In genomic region chr7:129950191-129950940, GRCh38 we compare ENCODE assay signal across 9 cellular contexts. TPM values are rescaled to one million over a fixed set of nuclear protein-coding genes. Genes with fewer than 3 reads are reported as not detected.
DNase-seq lines count a peak whose midpoint lies in the region; ATAC-seq, FAIRE-seq and TF ChIP-seq lines count a peak whose summit lies in the region.
"Had no signal": no experiment of that assay in that cellular context is flagged by ENCODE, and none has a peak within 500 bp of the region (broad histone marks: within the 10 kb centered on the region; RNA-seq: fewer than 3 reads in every experiment).

No MANE protein-coding gene starts in this region.

- H3K4me1 ChIP-seq in A549 (peaks cover 32% of the 10 kb centered on the region), esophagus (ENCODE audit: control insufficient read depth in 2 of 2, insufficient read depth in 2 of 2, low read length in 1 of 2) (peaks cover 0 to 2% of the 10 kb centered on the region in 2 donors)

- H3K4me3 ChIP-seq in A549 (peak overlapping the region; percentile 73), NB4 (ENCODE audit: low read depth, low read length) (peak overlapping the region; percentile 82), esophagus (ENCODE audit: low read depth in 1 of 2, low read length in 2 of 2) (peak overlapping the region; percentile 24 to 85)

- CTCF ChIA-PET in A549 (lab: Yijun Ruan, JAX), result interaction anchor here (0.7 to 2.7 kb wide), 8 partner anchors 8 to 125 kb away, joined by 3 to 21 read pairs (median 4); no protein-coding TSS in a partner anchor

- H3K9me3 ChIP-seq in A549 (no peaks in the 10 kb centered on the region), esophagus (ENCODE audit: control insufficient read depth in 2 of 2, insufficient read depth in 1 of 2, low read depth in 1 of 2, low read length in 1 of 2) (no peaks in the 10 kb centered on the region)

- TF ChIP-seq RAD21 in A549 (conservative IDR thresholded peaks at IDR 0.05 in 1 of 2, IDR thresholded peaks at IDR 0.05 in 1 of 2), result no peak

- no peak for ATAC-seq in A549
- ATAC-seq in HG03460 (IDR thresholded peaks at IDR 0.05; ENCODE audit: unreplicated experiment), result no peak
- ATAC-seq in GM18519 (IDR thresholded peaks at IDR 0.05; ENCODE audit: low FRiP score, unreplicated experiment), result no peak

- TF ChIP-seq CTCF in A549 (IDR thresholded peaks at IDR 0.05), result no peak
- TF ChIP-seq CTCF in NB4 (IDR thresholded peaks at IDR 0.05; ENCODE audit: low read depth, low read length), result no peak

- WGBS in A549 (ENCODE audit: missing lambda C conversion rate), result 11% methylated on average over 9 of the region's 9 CpGs
- 6 to 7% methylated on average over 9 of the region's 9 CpGs for WGBS in esophagus, 2 donors

- TF ChIP-seq POLR2A in A549 (IDR thresholded peaks at IDR 0.05; ENCODE audit: low read length), result no peak
- TF ChIP-seq POLR2A in NB4 (IDR thresholded peaks at IDR 0.05; ENCODE audit: extremely low read depth, insufficient read length), result no peak

- peak overlapping the region; percentile 100 for H3K4me2 ChIP-seq in A549

- DNase-seq in A549 (ENCODE audit: low read depth in 1 of 2, low spot score in 1 of 2), result no peak
- DNase-seq in GM18507 (ENCODE audit: extremely low spot score, insufficient read length, low read depth), result no peak
- no peak for DNase-seq in NB4 (ENCODE audit: low read depth)
- peak; percentile 11 for DNase-seq in putamen (ENCODE audit: low spot score)
- DNase-seq in A172 (ENCODE audit: low spot score), result no peak

- H3K36me3 ChIP-seq in esophagus (ENCODE audit: control insufficient read depth in 2 of 2, insufficient read depth in 2 of 2, low read length in 1 of 2), result no peaks in the 10 kb centered on the region

- H3K27me3 ChIP-seq in esophagus (ENCODE audit: control insufficient read depth in 1 of 2, insufficient read depth in 2 of 2, low read length in 2 of 2), result no peaks in the 10 kb centered on the region

- H3K27ac ChIP-seq in A549, result peak overlapping the region; percentile 83 to 95
- peak overlapping the region; percentile 70 to 97 for H3K27ac ChIP-seq in esophagus (ENCODE audit: low read depth in 2 of 2, low read length in 1 of 2)

- no peak for TF ChIP-seq EP300 in A549 (IDR thresholded peaks at IDR 0.05)

- no peak for FAIRE-seq in A549 (lab: Jason Lieb, UNC)
- FAIRE-seq in GM18507 (lab: Jason Lieb, UNC), result peak; percentile 62
- FAIRE-seq: islet of Langerhans had no signal

- POLR2A ChIA-PET in A549 (lab: Yijun Ruan, JAX), result interaction anchor here (1.2 to 2.0 kb wide), 3 partner anchors 9 to 125 kb away, joined by 4 to 15 read pairs (median 5); no protein-coding TSS in a partner anchor

TF ChIP-seq in A549, 52 proteins besides CTCF, POLR2A, EP300 and RAD21:
- TF ChIP-seq HOXB5 (CRISPR knock-in tag; IDR thresholded peaks at IDR 0.05) (no peak), MAZ (IDR thresholded peaks at IDR 0.05; ENCODE audit: borderline replicate concordance, low read depth, low read length) (no peak), ZNF302 (CRISPR knock-in tag; IDR thresholded peaks at IDR 0.05) (no peak), MYC (IDR thresholded peaks at IDR 0.05; ENCODE audit: borderline replicate concordance, low read length) (no peak), MAFK (IDR thresholded peaks at IDR 0.05; ENCODE audit: partially characterized antibody) (no peak), HOXA7 (CRISPR knock-in tag; IDR thresholded peaks at IDR 0.05) (no peak), POLR2AphosphoS2 (conservative IDR thresholded peaks at IDR 0.05; ENCODE audit: low read length) (no peak), FOSB (CRISPR knock-in tag; IDR thresholded peaks at IDR 0.05) (no peak)
- TF ChIP-seq, protein P1, sequence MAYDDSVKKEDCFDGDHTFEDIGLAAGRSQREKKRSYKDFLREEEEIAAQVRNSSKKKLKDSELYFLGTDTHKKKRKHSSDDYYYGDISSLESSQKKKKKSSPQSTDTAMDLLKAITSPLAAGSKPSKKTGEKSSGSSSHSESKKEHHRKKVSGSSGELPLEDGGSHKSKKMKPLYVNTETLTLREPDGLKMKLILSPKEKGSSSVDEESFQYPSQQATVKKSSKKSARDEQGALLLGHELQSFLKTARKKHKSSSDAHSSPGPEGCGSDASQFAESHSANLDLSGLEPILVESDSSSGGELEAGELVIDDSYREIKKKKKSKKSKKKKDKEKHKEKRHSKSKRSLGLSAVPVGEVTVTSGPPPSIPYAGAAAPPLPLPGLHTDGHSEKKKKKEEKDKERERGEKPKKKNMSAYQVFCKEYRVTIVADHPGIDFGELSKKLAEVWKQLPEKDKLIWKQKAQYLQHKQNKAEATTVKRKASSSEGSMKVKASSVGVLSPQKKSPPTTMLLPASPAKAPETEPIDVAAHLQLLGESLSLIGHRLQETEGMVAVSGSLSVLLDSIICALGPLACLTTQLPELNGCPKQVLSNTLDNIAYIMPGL (CRISPR knock-in tag; IDR thresholded peaks at IDR 0.05; ENCODE audit: borderline replicate concordance), result no peak
- TF ChIP-seq, protein P2, sequence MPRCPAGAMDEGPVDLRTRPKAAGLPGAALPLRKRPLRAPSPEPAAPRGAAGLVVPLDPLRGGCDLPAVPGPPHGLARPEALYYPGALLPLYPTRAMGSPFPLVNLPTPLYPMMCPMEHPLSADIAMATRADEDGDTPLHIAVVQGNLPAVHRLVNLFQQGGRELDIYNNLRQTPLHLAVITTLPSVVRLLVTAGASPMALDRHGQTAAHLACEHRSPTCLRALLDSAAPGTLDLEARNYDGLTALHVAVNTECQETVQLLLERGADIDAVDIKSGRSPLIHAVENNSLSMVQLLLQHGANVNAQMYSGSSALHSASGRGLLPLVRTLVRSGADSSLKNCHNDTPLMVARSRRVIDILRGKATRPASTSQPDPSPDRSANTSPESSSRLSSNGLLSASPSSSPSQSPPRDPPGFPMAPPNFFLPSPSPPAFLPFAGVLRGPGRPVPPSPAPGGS (IDR thresholded peaks at IDR 0.05), result no peak

RNA-seq across cellular contexts. Expression of gene UBE2H, which starts 2.4 kb away (rescaled TPM):
- polyA plus RNA-seq in A549 (2011; rRNA removed) (99.2 and 119 TPM in 2 replicates), A549 (2017; fragmentation: RNase III; extraction: RNeasy Plus Mini Kit Qiagen cat#74134 plus additional on column Dnase treatment) (61.4 to 73.5 TPM (median 69.9 TPM) in 3 replicates), esophagus (10 to 100 TPM; 31.1 to 51.1 TPM)
- polyA plus RNA-seq in A549 (2012; cell fraction: cytosol; rRNA removed), result 20.6 and 26.7 TPM in 2 replicates
- polyA plus RNA-seq in A549 (2012; cell fraction: nucleus; rRNA removed), result 20.0 and 30.7 TPM in 2 replicates
- 47.4 and 49.8 TPM in 2 replicates for polyA minus RNA-seq in A549 (2011; rRNA and poly(A)+ RNA removed)
- 77.7 and 94.8 TPM in 2 replicates for total RNA-seq in A172 (2014; rRNA removed; shearing (Covaris generic))
